In the genomic region with DNA sequence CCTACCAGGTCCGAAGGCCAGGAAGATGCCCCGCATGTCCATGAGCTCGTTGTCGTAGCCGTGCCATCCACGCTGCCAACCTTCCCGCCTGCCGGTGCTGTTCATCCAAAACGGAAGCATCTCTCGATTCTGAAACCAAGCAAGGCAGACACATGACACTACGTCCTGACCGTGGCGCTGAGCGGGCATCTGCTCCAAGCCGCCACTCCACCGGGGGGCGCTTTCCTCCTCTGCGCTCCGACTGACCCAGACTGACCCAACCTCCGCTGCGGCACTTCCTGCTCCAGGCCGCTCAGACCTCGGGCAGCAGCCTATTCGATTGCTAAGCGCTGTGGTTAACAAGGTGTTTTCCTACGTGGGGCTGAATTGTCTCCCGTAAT, we compare ENCODE assay signal across 8 cellular contexts.
DNase-seq lines count a peak whose midpoint lies in the region; ATAC-seq and TF ChIP-seq lines count a peak whose summit lies in the region.

No MANE protein-coding gene starts in this region.

- H3K27ac ChIP-seq in CD4-positive, alpha-beta T cell (ENCODE audit: low read depth, low read length): no peak overlapping the region
- H3K27ac ChIP-seq in GM23338 (ENCODE audit: low read depth): no peak overlapping the region

- ATAC-seq in CD4-positive, alpha-beta T cell (ENCODE audit: poor library complexity): no peak
- ATAC-seq in GM23338 (peak; percentile 97), GM21367 (IDR thresholded peaks at IDR 0.05; ENCODE audit: unreplicated experiment) (no peak)

- no peaks in the 10 kb centered on the region for H3F3A ChIP-seq in GM23338 (replicated peaks; ENCODE audit: low read depth)

- peak in 1 of 10 experiments; percentile 1 for DNase-seq in CD4-positive, alpha-beta T cell
- DNase-seq in GM23338 (ENCODE audit: low spot score) (peak; percentile 92), inferior parietal cortex (ENCODE audit: extremely low spot score) (peak; percentile 34), HCEC 1CT (no peak)
- peak; percentile 31 for DNase-seq in activated naive CD8-positive, alpha-beta T cell treated with anti-CD3 and anti-CD28 coated beads for 36 hours
- peak; percentile 7 for DNase-seq in stimulated activated CD4-positive, alpha-beta T cell treated with anti-CD3 and anti-CD28 coated beads, Interleukin-4, amount 100 ng/mL, for 1 hour
- no peak for DNase-seq in central memory CD4-positive, alpha-beta T cell

- H3K9me2 ChIP-seq in GM23338 (ENCODE audit: insufficient read depth): no peaks in the 10 kb centered on the region

- peak overlapping the region; percentile 86 for H2AFZ ChIP-seq in GM23338

- TF ChIP-seq CTCF in CD4-positive, alpha-beta T cell (IDR thresholded peaks at IDR 0.05): no peak
- peak; percentile 75 to 86 for TF ChIP-seq CTCF in GM23338 (conservative IDR thresholded peaks at IDR 0.05; ENCODE audit: low read depth in 2 of 2)

- intact Hi-C loops in CD4-positive, alpha-beta T cell (cut with DNase I, micrococcal nuclease): no loop called here

- no peaks in the 10 kb centered on the region for H3K36me3 ChIP-seq in GM23338 (ENCODE audit: insufficient read depth)

- no peaks in the 10 kb centered on the region for H4K20me1 ChIP-seq in GM23338 (replicated peaks; ENCODE audit: insufficient read depth)

- H3K4me1 Mint-ChIP-seq in CD4-positive, alpha-beta T cell (ENCODE audit: low read depth): peaks cover 8% of the 10 kb centered on the region
- H3K4me1 Mint-ChIP-seq in GM23338: peaks cover 10% of the 10 kb centered on the region; the same call in 2 of the 3 replicates
- peaks cover 2% of the 10 kb centered on the region for H3K4me1 Mint-ChIP-seq in activated naive CD8-positive, alpha-beta T cell treated with anti-CD3 and anti-CD28 coated beads for 36 hours

- H3K79me2 ChIP-seq in GM23338 (replicated peaks; ENCODE audit: insufficient read depth): no peaks in the 10 kb centered on the region

- no peak overlapping the region for H3K27ac Mint-ChIP-seq in CD4-positive, alpha-beta T cell
- no peak overlapping the region for H3K27ac Mint-ChIP-seq in GM23338
- no peak overlapping the region for H3K27ac Mint-ChIP-seq in activated naive CD8-positive, alpha-beta T cell treated with anti-CD3 and anti-CD28 coated beads for 36 hours

- H3K9me3 Mint-ChIP-seq in CD4-positive, alpha-beta T cell: no peaks in the 10 kb centered on the region
- no peaks in the 10 kb centered on the region; the same call in 2 of the 3 replicates for H3K9me3 Mint-ChIP-seq in GM23338
- H3K9me3 Mint-ChIP-seq in activated naive CD8-positive, alpha-beta T cell treated with anti-CD3 and anti-CD28 coated beads for 36 hours: no peaks in the 10 kb centered on the region

- H3K27me3 Mint-ChIP-seq in CD4-positive, alpha-beta T cell: peaks cover 25% of the 10 kb centered on the region
- peaks cover 8% of the 10 kb centered on the region for H3K27me3 Mint-ChIP-seq in GM23338 (ENCODE audit: insufficient read depth, low read depth, poor library complexity)
- H3K27me3 Mint-ChIP-seq in activated naive CD8-positive, alpha-beta T cell treated with anti-CD3 and anti-CD28 coated beads for 36 hours: peaks cover 10% of the 10 kb centered on the region

- no peaks in the 10 kb centered on the region for H3K9me3 ChIP-seq in CD4-positive, alpha-beta T cell (ENCODE audit: control insufficient read depth, low read length)

- peak overlapping the region; percentile 82 for H3K4me3 Mint-ChIP-seq in CD4-positive, alpha-beta T cell
- H3K4me3 Mint-ChIP-seq in GM23338: peak overlapping the region; percentile 54; the same call in 2 of the 3 replicates
- peak overlapping the region; percentile 32 for H3K4me3 Mint-ChIP-seq in activated naive CD8-positive, alpha-beta T cell treated with anti-CD3 and anti-CD28 coated beads for 36 hours

- peak overlapping the region; percentile 56; the same call in 1 of the 2 replicates for H3K4me2 ChIP-seq in GM23338

- CTCF ChIA-PET in CD4-positive, alpha-beta T cell (lab: Charles Lee): no interaction called here

- no peaks in the 10 kb centered on the region for H3K27me3 ChIP-seq in CD4-positive, alpha-beta T cell (ENCODE audit: control insufficient read depth, insufficient read depth, low read length)
- no peaks in the 10 kb centered on the region for H3K27me3 ChIP-seq in GM23338 (ENCODE audit: insufficient read depth)

- no peaks in the 10 kb centered on the region; the same call in 1 of the 2 replicates for H3K4me1 ChIP-seq in GM23338 (ENCODE audit: insufficient read depth)

- POLR2A ChIA-PET in CD4-positive, alpha-beta T cell (lab: Charles Lee): no interaction called here

- H3K36me3 Mint-ChIP-seq in CD4-positive, alpha-beta T cell (ENCODE audit: low read depth): no peaks in the 10 kb centered on the region
- H3K36me3 Mint-ChIP-seq in GM23338 (ENCODE audit: low read depth): no peaks in the 10 kb centered on the region; the same call in 2 of the 3 replicates
- no peaks in the 10 kb centered on the region for H3K36me3 Mint-ChIP-seq in activated naive CD8-positive, alpha-beta T cell treated with anti-CD3 and anti-CD28 coated beads for 36 hours

- H3K4me3 ChIP-seq in GM23338: peak overlapping the region; percentile 26; the same call in 1 of the 2 replicates

TF ChIP-seq in GM23338, 12 proteins besides CTCF, POLR2A, EP300 and RAD21:
- no peak for TF ChIP-seq NANOG (IDR thresholded peaks at IDR 0.05; ENCODE audit: borderline replicate concordance)
- no peak for TF ChIP-seq EZH2 (IDR thresholded peaks at IDR 0.05; ENCODE audit: low read depth, unreplicated experiment)
- no peak for TF ChIP-seq CREB1 (CRISPR knock-in tag; IDR thresholded peaks at IDR 0.05; ENCODE audit: low read depth)
- 0 out of 2 replicates have a peak, but pooled peaks have one; percentile 35 for TF ChIP-seq POLR2AphosphoS5 (IDR thresholded peaks at IDR 0.05; ENCODE audit: low read depth)
- TF ChIP-seq STAT1 (IDR thresholded peaks at IDR 0.05; ENCODE audit: unreplicated experiment): no peak
- no peak for TF ChIP-seq ZNF462 (CRISPR knock-in tag; IDR thresholded peaks at IDR 0.05)
TF ChIP-seq in GM23338: peak in this region for 1.

Comparison
In these comparisons a context has a peak if more than half of its experiments do, and no peak if none do; other contexts are left out.
1. DNase-seq: peak in GM23338 (single experiment), activated naive CD8-positive, alpha-beta T cell treated with anti-CD3 and anti-CD28 coated beads for 36 hours (single experiment), inferior parietal cortex (single experiment) and stimulated activated CD4-positive, alpha-beta T cell treated with anti-CD3 and anti-CD28 coated beads, Interleukin-4, amount 100 ng/mL, for 1 hour (single experiment); none in HCEC 1CT (single experiment) and central memory CD4-positive, alpha-beta T cell (single experiment).
2. H3K4me3 Mint-ChIP-seq: peak in every context shown above with its lines; median percentile 82 in CD4-positive, alpha-beta T cell; 54 in GM23338; 32 in activated naive CD8-positive, alpha-beta T cell treated with anti-CD3 and anti-CD28 coated beads for 36 hours.